8 cellular contexts compared by ENCODE assay signal in the genomic region with DNA sequence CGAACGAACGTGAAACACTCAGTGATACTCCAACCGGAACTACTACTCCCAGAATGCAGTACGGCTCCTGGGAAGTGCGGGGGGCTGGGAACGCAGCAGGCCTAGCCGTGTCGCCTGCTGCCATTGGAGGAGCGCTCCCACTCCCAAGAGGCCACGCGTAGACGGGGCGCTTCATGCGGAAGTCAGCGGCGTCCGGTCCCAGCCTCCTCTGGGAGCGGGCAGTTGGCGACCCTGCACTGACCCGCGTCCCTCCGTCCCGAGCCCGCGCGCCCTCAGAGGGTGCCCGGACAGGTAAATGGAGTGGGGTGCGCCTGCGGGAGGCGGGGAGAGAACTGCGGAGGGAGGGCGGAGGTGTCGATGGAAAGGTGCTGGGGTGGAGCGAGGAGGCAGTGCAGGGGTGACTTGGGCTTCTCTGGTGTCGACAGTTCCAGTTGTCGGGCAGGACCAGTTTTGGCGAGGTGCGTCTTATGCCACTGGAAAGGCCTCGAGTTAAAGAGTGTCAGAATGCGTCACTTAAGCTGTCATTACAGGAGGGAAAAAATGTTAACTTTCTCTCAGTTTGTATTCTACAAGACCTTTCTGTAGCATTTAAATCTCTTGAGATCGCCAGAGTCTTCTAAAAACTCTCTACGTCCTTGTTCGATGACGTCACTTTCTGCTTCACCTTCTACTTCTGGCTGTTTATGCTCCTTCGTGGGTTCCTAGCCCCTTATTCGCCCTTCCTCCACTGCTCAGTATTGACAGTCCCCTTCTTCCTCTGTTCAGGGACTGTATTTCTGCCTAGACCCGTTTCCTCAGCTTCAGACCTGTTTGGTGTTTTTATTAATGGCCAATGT. TPM values are rescaled to one million over a fixed set of nuclear protein-coding genes. Genes with fewer than 3 reads are reported as not detected.
A peak's percentile ranks its signal among the peaks of the same experiment; 100 is the strongest.
DNase-seq lines count a peak whose midpoint lies in the region; ATAC-seq and TF ChIP-seq lines count a peak whose summit lies in the region.

A gene with protein sequence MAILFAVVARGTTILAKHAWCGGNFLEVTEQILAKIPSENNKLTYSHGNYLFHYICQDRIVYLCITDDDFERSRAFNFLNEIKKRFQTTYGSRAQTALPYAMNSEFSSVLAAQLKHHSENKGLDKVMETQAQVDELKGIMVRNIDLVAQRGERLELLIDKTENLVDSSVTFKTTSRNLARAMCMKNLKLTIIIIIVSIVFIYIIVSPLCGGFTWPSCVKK (plus strand): TSS at position 188 of the 836 bp plus-strand sequence. CDS start 8,122 bp downstream, outside the sequence.

- no peaks in the 10 kb centered on the region for H3K27me3 ChIP-seq in BE2C

- peak within 1 kb of the TSS; percentile 77 for H3K4me3 ChIP-seq in BE2C (ENCODE audit: low read depth, low read length)
- H3K4me3 ChIP-seq in choroid plexus epithelial cell (ENCODE audit: low read depth, low read length) = peak within 1 kb of the TSS; percentile 83

- intact Hi-C loops in activated CD4-positive, alpha-beta T cell treated with anti-CD3 and anti-CD28 coated beads for 36 hours (cut with DNase I, micrococcal nuclease) = loop anchor here (1.0 to 5.0 kb wide), 4 partner anchors 619 to 855 kb away; a partner anchor contains a TSS
- intact Hi-C loops in left colon (cut with DNase I, micrococcal nuclease) = no loop called here

- ATAC-seq in HG03439 (IDR thresholded peaks at IDR 0.05; ENCODE audit: unreplicated experiment) (peak; percentile 94), left colon (peak; percentile 99)
- peak; percentile 99 for ATAC-seq in activated CD4-positive, alpha-beta T cell treated with anti-CD3 and anti-CD28 coated beads for 36 hours

- H3K27me3 Mint-ChIP-seq in activated CD4-positive, alpha-beta T cell treated with anti-CD3 and anti-CD28 coated beads for 36 hours = no peaks in the 10 kb centered on the region

- no peaks in the 10 kb centered on the region for H3K36me3 ChIP-seq in BE2C

- CTCF ChIA-PET in activated CD4-positive, alpha-beta T cell treated with anti-CD3 and anti-CD28 coated beads for 36 hours (lab: Charles Lee) = no interaction called here

- POLR2A ChIA-PET in activated CD4-positive, alpha-beta T cell treated with anti-CD3 and anti-CD28 coated beads for 36 hours (lab: Charles Lee) = no interaction called here

- H3K4me1 Mint-ChIP-seq in activated CD4-positive, alpha-beta T cell treated with anti-CD3 and anti-CD28 coated beads for 36 hours = peaks cover 25% of the 10 kb centered on the region

- H3K4me1 ChIP-seq in BE2C = no peaks in the 10 kb centered on the region

- no peaks in the 10 kb centered on the region for H3K9me3 ChIP-seq in BE2C

- peaks cover 5% of the 10 kb centered on the region for H3K36me3 Mint-ChIP-seq in activated CD4-positive, alpha-beta T cell treated with anti-CD3 and anti-CD28 coated beads for 36 hours (ENCODE audit: low read depth)

- DNase-seq in BE2C (peak; percentile 86), GM19238 (ENCODE audit: insufficient read length, low spot score) (peak; percentile 43), NCI-H510A (lab: John Stamatoyannopoulos, UW) (peak; percentile 86), choroid plexus epithelial cell (ENCODE audit: low read depth) (peak; percentile 90), left colon (peak; percentile 84 to 89)
- DNase-seq in activated CD4-positive, alpha-beta T cell treated with anti-CD3 and anti-CD28 coated beads for 36 hours = peak; percentile 89
- peak; percentile 55 to 62 for DNase-seq in stimulated activated CD4-positive, alpha-beta T cell treated with anti-CD3 and anti-CD28 coated beads, Interleukin-1b, Interleukin-23, amount 100 ng/mL, for 4 hours (ENCODE audit: low read depth in 2 of 2)

- H3K9me3 Mint-ChIP-seq in activated CD4-positive, alpha-beta T cell treated with anti-CD3 and anti-CD28 coated beads for 36 hours (ENCODE audit: low read depth) = peaks cover 2% of the 10 kb centered on the region

- peak within 1 kb of the TSS; percentile 90 for H3K4me3 Mint-ChIP-seq in activated CD4-positive, alpha-beta T cell treated with anti-CD3 and anti-CD28 coated beads for 36 hours

- TF ChIP-seq CTCF in BE2C (IDR thresholded peaks at IDR 0.05; ENCODE audit: low read depth, low read length) (no peak), choroid plexus epithelial cell (conservative IDR thresholded peaks at IDR 0.05; ENCODE audit: low read depth, low read length) (no peak)

- H3K27ac Mint-ChIP-seq in activated CD4-positive, alpha-beta T cell treated with anti-CD3 and anti-CD28 coated beads for 36 hours = peak within 1 kb of the TSS; percentile 88

RNA-seq across cellular contexts. Expression of the gene that starts here (rescaled TPM):
- 12.9 TPM for polyA plus RNA-seq in BE2C (2012; ENCODE audit: insufficient read depth, insufficient read length, low read depth)
- 10 to 100 TPM; 34.9 to 37.2 TPM for total RNA-seq in activated CD4-positive, alpha-beta T cell treated with anti-CD3 and anti-CD28 coated beads for 36 hours
- total RNA-seq in left colon = 10 to 100 TPM; 29.5 to 30.5 TPM

Comparison
In these comparisons a context has a peak if more than half of its experiments do, and no peak if none do; other contexts are left out.
1. Peak in every context shown above with its lines: DNase-seq, ATAC-seq and H3K4me3 ChIP-seq.
2. intact Hi-C loops: an anchor here in activated CD4-positive, alpha-beta T cell treated with anti-CD3 and anti-CD28 coated beads for 36 hours (1.0 to 5.0 kb wide); none called in left colon.